In genomic region chr6:84035484-84035883, GRCh38 we compare ENCODE assay signal across 21 cellular contexts. TPM values are rescaled to one million over a fixed set of nuclear protein-coding genes. Genes with fewer than 3 reads are reported as not detected.
DNase-seq lines count a peak whose midpoint lies in the region; ATAC-seq, FAIRE-seq and TF ChIP-seq lines count a peak whose summit lies in the region.
"Had no signal": no experiment of that assay in that cellular context is flagged by ENCODE, and none has a peak within 500 bp of the region (broad histone marks: within the 10 kb centered on the region; RNA-seq: fewer than 3 reads in every experiment).

No MANE protein-coding gene starts in this region.

- H3K27ac ChIP-seq in HUES48 (ENCODE audit: low read depth, low read length), result no peak overlapping the region
- H3K27ac ChIP-seq in H1 (ENCODE audit: low read depth, low read length), result no peak overlapping the region
- no peak overlapping the region for H3K27ac ChIP-seq in iPS-20b (ENCODE audit: low read length)
- H3K27ac ChIP-seq in tibial artery, result no peak overlapping the region
- H3K27ac ChIP-seq in mesenchymal stem cell (ENCODE audit: low read length, poor library complexity, severe bottlenecking), result no peak overlapping the region
- H3K27ac ChIP-seq: A549; BLaER1 treated with 17β-estradiol and CSF1 and Interleukin-3, amounts not matched to agents 10 nM and 100 nM; Peyer's patch; SJSA1 had no signal

- TF ChIP-seq EP300 in H1 (IDR thresholded peaks at IDR 0.05; ENCODE audit: borderline replicate concordance in 1 of 2, low read depth in 2 of 2, low read length in 2 of 2), result no peak

- H2BK12ac ChIP-seq in H1 (ENCODE audit: low read depth, low read length), result no peak overlapping the region
- no peak overlapping the region for H2BK12ac ChIP-seq in mesenchymal stem cell (ENCODE audit: low read length in 2 of 2)

- H3K27ac Mint-ChIP-seq in effector memory CD8-positive, alpha-beta T cell, result no peak overlapping the region
- H3K27ac Mint-ChIP-seq: CD8-positive, alpha-beta memory T cell; H9 had no signal

- no peak for DNase-seq in H1 (ENCODE audit: low read depth in 1 of 2, low spot score in 2 of 2)
- no peak for DNase-seq in tibial artery
- no peak for DNase-seq in effector memory CD8-positive, alpha-beta T cell
- DNase-seq in mesenchymal stem cell, result no peak
- DNase-seq: CD8-positive, alpha-beta memory T cell; DMS79 treated with DMSO at 0.1 percent for 48 hours; H9; MM.1S; NCI-H1092; NCI-H2081; NCI-H2171 treated with DMSO at 0.1 percent for 48 hours; NCI-H446; NCI-H526 treated with DMSO at 0.1 percent for 48 hours; Peyer's patch had no signal

- H3K4me3 ChIP-seq in HUES48 (ENCODE audit: low read depth, low read length) (0 out of 2 replicates have a peak overlapping the region, but pooled peaks have one; percentile 14), H1 (ENCODE audit: extremely low read depth in 1 of 4, insufficient read depth in 2 of 4, low read depth in 3 of 4, low read length in 4 of 4) (no peak overlapping the region), iPS-20b (ENCODE audit: low read length) (peak overlapping the region; percentile 7; the same call in 1 of the 2 replicates), tibial artery (peak overlapping the region; percentile 68 to 76), mesenchymal stem cell (ENCODE audit: insufficient read depth in 1 of 2, low read depth in 1 of 2, low read length in 2 of 2) (no peak overlapping the region)
- H3K4me3 ChIP-seq: A549; BLaER1 treated with 17β-estradiol and CSF1 and Interleukin-3, amounts not matched to agents 10 nM and 100 nM; Peyer's patch; SJSA1 had no signal

- H3K9me3 Mint-ChIP-seq in effector memory CD8-positive, alpha-beta T cell, result no peaks in the 10 kb centered on the region

- no peak for TF ChIP-seq POLR2A in H1 (IDR thresholded peaks at IDR 0.05; ENCODE audit: control extremely low read depth in 1 of 2, low read depth in 2 of 2, low read length in 2 of 2)

- H3K23me2 ChIP-seq in H1 (ENCODE audit: low read depth, low read length), result peaks cover 6% of the 10 kb centered on the region; the same call in 1 of the 2 replicates

- no peak overlapping the region for H2BK15ac ChIP-seq in H1 (ENCODE audit: low read length)
- H2BK15ac ChIP-seq in mesenchymal stem cell (ENCODE audit: low read depth, poor library complexity, severe bottlenecking), result no peak overlapping the region

- H3K36me3 Mint-ChIP-seq in effector memory CD8-positive, alpha-beta T cell (ENCODE audit: insufficient read depth), result no peaks in the 10 kb centered on the region
- H3K36me3 Mint-ChIP-seq: CD8-positive, alpha-beta memory T cell had no signal

- no peak overlapping the region for H2AFZ ChIP-seq in H1 (ENCODE audit: low read length)
- no peak overlapping the region for H2AFZ ChIP-seq in mesenchymal stem cell (ENCODE audit: low read depth, low read length)

- no peak overlapping the region for H3K14ac ChIP-seq in H1 (ENCODE audit: insufficient read length)
- H3K14ac ChIP-seq in mesenchymal stem cell (ENCODE audit: low read length in 2 of 2), result no peak overlapping the region

- H4K20me1 ChIP-seq in H1 (replicated peaks in 1 of 2; ENCODE audit: control insufficient read depth in 1 of 2, insufficient read depth in 2 of 2, low read length in 2 of 2), result no peaks in the 10 kb centered on the region
- H4K20me1 ChIP-seq: BLaER1 treated with 17β-estradiol and CSF1 and Interleukin-3, amounts not matched to agents 10 nM and 100 nM had no signal

- TF ChIP-seq CTCF in H1 (IDR thresholded peaks at IDR 0.05; ENCODE audit: control extremely low read depth in 1 of 3, insufficient read depth in 1 of 3, low read depth in 1 of 3, low read length in 3 of 3) (no peak), tibial artery (IDR thresholded peaks at IDR 0.05) (no peak)

- H3K9ac ChIP-seq in HUES48 (ENCODE audit: low read depth, low read length), result no peak overlapping the region
- H3K9ac ChIP-seq in H1 (replicated peaks in 1 of 4; ENCODE audit: extremely low read depth in 1 of 4, low read depth in 3 of 4, low read length in 3 of 4), result no peak overlapping the region
- H3K9ac ChIP-seq in iPS-20b (ENCODE audit: low read depth, low read length), result no peak overlapping the region
- H3K9ac ChIP-seq in mesenchymal stem cell (ENCODE audit: low read length), result no peak overlapping the region
- H3K9ac ChIP-seq: BLaER1 treated with 17β-estradiol and CSF1 and Interleukin-3, amounts not matched to agents 10 nM and 100 nM had no signal

- no peak overlapping the region for H3K18ac ChIP-seq in H1 (ENCODE audit: extremely low read depth, low read length)
- no peak overlapping the region for H3K18ac ChIP-seq in mesenchymal stem cell (ENCODE audit: low read depth in 1 of 2, low read length in 2 of 2)

- no peaks in the 10 kb centered on the region for H3K79me2 ChIP-seq in H1 (ENCODE audit: control insufficient read depth in 1 of 2, insufficient read depth in 2 of 2, low read length in 2 of 2)

- 0 out of 2 replicates have a peak, but pooled peaks cover 3% of the 10 kb centered on the region for H3K36me3 ChIP-seq in HUES48 (ENCODE audit: control insufficient read depth, insufficient read depth, low read length)
- H3K36me3 ChIP-seq in H1 (ENCODE audit: control insufficient read depth in 2 of 4, insufficient read depth in 4 of 4, low read length in 3 of 4), result peaks cover 0 to 18% (median 0%) of the 10 kb centered on the region in 4 experiments; a peak in 1 of 8 replicates
- no peaks in the 10 kb centered on the region for H3K36me3 ChIP-seq in iPS-20b (ENCODE audit: insufficient read depth, low read depth, low read length)
- H3K36me3 ChIP-seq in tibial artery, result no peaks in the 10 kb centered on the region
- no peaks in the 10 kb centered on the region for H3K36me3 ChIP-seq in mesenchymal stem cell (ENCODE audit: control insufficient read depth in 1 of 2, insufficient read depth in 2 of 2, low read depth in 1 of 2, low read length in 2 of 2)
- H3K36me3 ChIP-seq: BLaER1 treated with 17β-estradiol and CSF1 and Interleukin-3, amounts not matched to agents 10 nM and 100 nM; Peyer's patch; SJSA1 had no signal

- no peaks in the 10 kb centered on the region; the same call in 1 of the 2 replicates for H3K79me1 ChIP-seq in H1 (ENCODE audit: low read depth, low read length)
- no peaks in the 10 kb centered on the region for H3K79me1 ChIP-seq in mesenchymal stem cell (replicated peaks; ENCODE audit: low read length, poor library complexity, severe bottlenecking)

- no peak for FAIRE-seq in H1 (lab: Jason Lieb, UNC)
- FAIRE-seq: A549, D721Med had no signal

- peaks cover 27% of the 10 kb centered on the region for H3K27me3 ChIP-seq in HUES48 (ENCODE audit: control insufficient read depth, insufficient read depth, low read length)
- H3K27me3 ChIP-seq in H1 (replicated peaks in 1 of 4; ENCODE audit: control insufficient read depth in 3 of 4, extremely low read depth in 1 of 4, insufficient read depth in 3 of 4, low read length in 3 of 4), result peaks cover 1 to 14% (median 10%) of the 10 kb centered on the region in 4 experiments; a peak in 6 of 7 replicates
- peaks cover 29% of the 10 kb centered on the region for H3K27me3 ChIP-seq in iPS-20b (ENCODE audit: insufficient read depth, low read length)
- H3K27me3 ChIP-seq in tibial artery, result no peaks in the 10 kb centered on the region
- H3K27me3 ChIP-seq in mesenchymal stem cell (ENCODE audit: control insufficient read depth in 1 of 2, insufficient read depth in 1 of 2, low read length in 2 of 2), result peaks cover 3 to 21% of the 10 kb centered on the region in 2 experiments
- H3K27me3 ChIP-seq: Peyer's patch had no signal

- H3K4me2 ChIP-seq in H1 (ENCODE audit: insufficient read depth in 1 of 2, low read depth in 2 of 2, low read length in 2 of 2) (peak overlapping the region; percentile 10 to 85; a peak in 3 of 4 replicates), mesenchymal stem cell (ENCODE audit: low read length, poor library complexity, severe bottlenecking) (no peak overlapping the region)
- H3K4me2 ChIP-seq: A549; BLaER1 treated with 17β-estradiol and CSF1 and Interleukin-3, amounts not matched to agents 10 nM and 100 nM had no signal

- H4K8ac ChIP-seq in H1 (ENCODE audit: extremely low read depth, insufficient read depth, low read length), result no peak overlapping the region
- no peak overlapping the region for H4K8ac ChIP-seq in mesenchymal stem cell (ENCODE audit: low read length)

- H2BK5ac ChIP-seq in H1 (ENCODE audit: low read depth, low read length) (no peak overlapping the region), mesenchymal stem cell (ENCODE audit: low read depth, low read length, poor library complexity, severe bottlenecking) (no peak overlapping the region)

- POLR2A ChIA-PET in H1 (lab: Charles Lee; ENCODE audit: partially characterized antibody), result interaction anchor here (0.7 to 1.2 kb wide), 5 partner anchors 17 to 182 kb away, joined by 3 to 5 read pairs (median 4); no protein-coding TSS in a partner anchor

- 53% methylated on average over 6 of the region's 6 CpGs; no CpG with 5 or more reads in 1 of the 2 experiments for WGBS in H1 (ENCODE audit: extremely low coverage in 1 of 2, insufficient coverage in 1 of 2, insufficient read length in 1 of 2, insufficient replicate concordance in 2 of 2, low coverage in 1 of 2, low lambda C conversion rate in 2 of 2, missing lambda C conversion rate in 1 of 2), 2 experiments
- 71% methylated on average over 5 of the region's 6 CpGs for WGBS in mesenchymal stem cell

- no peak for ATAC-seq in effector memory CD8-positive, alpha-beta T cell (replicated peaks)
- no peak for ATAC-seq in HG03521 (IDR thresholded peaks at IDR 0.05; ENCODE audit: unreplicated experiment)
- ATAC-seq: A549 had no signal

- H3K4ac ChIP-seq in H1 (replicated peaks; ENCODE audit: insufficient read length, low read depth, low read length) (no peak overlapping the region), mesenchymal stem cell (ENCODE audit: low read depth in 1 of 2, low read length in 2 of 2) (no peak overlapping the region)

- H3K4me1 Mint-ChIP-seq in effector memory CD8-positive, alpha-beta T cell (ENCODE audit: low read depth in 2 of 2), result peaks cover 0 to 2% of the 10 kb centered on the region in 2 donors

- peaks cover 23% of the 10 kb centered on the region for H3K4me1 ChIP-seq in HUES48 (ENCODE audit: control insufficient read depth, insufficient read depth, low read length)
- peaks cover 4 to 16% (median 4%) of the 10 kb centered on the region in 4 experiments; a peak in 6 of 7 replicates for H3K4me1 ChIP-seq in H1 (replicated peaks in 1 of 4; ENCODE audit: control insufficient read depth in 3 of 4, insufficient read depth in 4 of 4, low read length in 3 of 4)
- H3K4me1 ChIP-seq in iPS-20b (ENCODE audit: insufficient read depth, low read length), result peaks cover 22% of the 10 kb centered on the region
- peaks cover 0 to 66% (median 22%) of the 10 kb centered on the region in 4 donors for H3K4me1 ChIP-seq in tibial artery
- H3K4me1 ChIP-seq in mesenchymal stem cell (ENCODE audit: control insufficient read depth, insufficient read depth, low read depth, low read length), result peaks cover 8% of the 10 kb centered on the region
- H3K4me1 ChIP-seq: A549 had no signal

- H4K91ac ChIP-seq in H1 (replicated peaks; ENCODE audit: insufficient read length, low read length), result no peak overlapping the region
- H4K91ac ChIP-seq in mesenchymal stem cell (ENCODE audit: low read length), result no peak overlapping the region

- H3K56ac ChIP-seq in H1 (replicated peaks; ENCODE audit: insufficient read length, low read depth, low read length), result no peak overlapping the region

- no peak overlapping the region for H3K4me3 Mint-ChIP-seq in effector memory CD8-positive, alpha-beta T cell

- CTCF ChIA-PET in H1 (lab: Charles Lee; ENCODE audit: partially characterized antibody), result interaction anchor here (0.8 to 1.6 kb wide), 2 partner anchors 13 to 59 kb away, joined by 3 to 5 read pairs; no protein-coding TSS in a partner anchor

- H3K27me3 Mint-ChIP-seq in effector memory CD8-positive, alpha-beta T cell, result peaks cover 51 to 74% of the 10 kb centered on the region in 2 donors

- H3K9me3 ChIP-seq in HUES48 (ENCODE audit: control insufficient read depth, insufficient read depth, low read length) (peaks cover 21% of the 10 kb centered on the region), H1 (ENCODE audit: insufficient read depth in 2 of 2, low read depth in 1 of 2, low read length in 1 of 2) (peaks cover 10 to 15% of the 10 kb centered on the region in 2 experiments), iPS-20b (ENCODE audit: insufficient read depth, low read depth, low read length) (peaks cover 10% of the 10 kb centered on the region), tibial artery (no peaks in the 10 kb centered on the region), mesenchymal stem cell (ENCODE audit: control insufficient read depth, low read length) (no peaks in the 10 kb centered on the region)
- H3K9me3 ChIP-seq: A549, Peyer's patch, SJSA1 had no signal

- intact Hi-C loops in tibial artery (cut with DNase I; ENCODE audit: low total_unique reads), result loop anchor here (10.0 kb wide), 1 partner anchor 51 kb away; no protein-coding TSS in a partner anchor

- H2AK5ac ChIP-seq in H1 (ENCODE audit: low read depth, low read length) (no peak overlapping the region), mesenchymal stem cell (ENCODE audit: low read length, severe bottlenecking) (no peak overlapping the region)

- H2BK120ac ChIP-seq in H1 (replicated peaks; ENCODE audit: low read depth, low read length), result no peak overlapping the region
- H2BK120ac ChIP-seq in mesenchymal stem cell (ENCODE audit: low read depth, low read length), result no peak overlapping the region

- no peak overlapping the region for H2BK20ac ChIP-seq in H1 (ENCODE audit: low read length)

- H3K23ac ChIP-seq in H1 (ENCODE audit: insufficient read length) (no peak overlapping the region), mesenchymal stem cell (ENCODE audit: low read length in 2 of 2) (no peak overlapping the region)

- no peak for TF ChIP-seq RAD21 in H1 (IDR thresholded peaks at IDR 0.05 in 1 of 2, conservative IDR thresholded peaks at IDR 0.05 in 1 of 2; ENCODE audit: low read depth in 2 of 2, low read length in 2 of 2)

- no peak overlapping the region for H4K5ac ChIP-seq in H1 (ENCODE audit: insufficient read length, low read depth, low read length)

RNA-seq across cellular contexts. Expression of gene MRAP2, which starts 1.9 kb away (rescaled TPM):
- total RNA-seq in H1 (2021; fragmentation: NEBNext Ultra II Directional; extraction: Animal tissue kit (Norgen Biotek cat#: 25700)), result 4.7 and 5.0 TPM in 2 replicates
- 5.3 and 11.0 TPM in 2 replicates for polyA plus RNA-seq in H1 (2011; rRNA removed)
- polyA plus RNA-seq in H1 (2011; cell fraction: cytosol; rRNA removed), result 6.8 TPM
- 2.8 TPM for polyA plus RNA-seq in H1 (2011; cell fraction: nucleus; rRNA removed)
- 6.7 to 11.0 TPM (median 7.8 TPM) in 4 replicates for polyA plus RNA-seq in H1 (2012, experiment 1 of 2)
- 8.2 TPM for polyA plus RNA-seq in H1 (2012, experiment 2 of 2)
- polyA plus RNA-seq in H1 (2013, experiment 1 of 2), result 4.3 TPM
- 5.5 TPM for polyA plus RNA-seq in H1 (2013, experiment 2 of 2)
- 9.5 and 13.2 TPM in 2 replicates for polyA minus RNA-seq in H1 (2011; rRNA and poly(A)+ RNA removed)
- 3.1 TPM for polyA minus RNA-seq in H1 (2011; cell fraction: cytosol; rRNA and poly(A)+ RNA removed)
- 2.5 TPM for polyA minus RNA-seq in H1 (2011; cell fraction: nucleus; rRNA and poly(A)+ RNA removed)
- not detected for polyA plus RNA-seq in mesenchymal stem cell (2013, experiment 1 of 2)
- not detected for polyA plus RNA-seq in mesenchymal stem cell (2013, experiment 2 of 2)
- total RNA-seq: CD8-positive, alpha-beta memory T cell; SJSA1 had no signal
- polyA plus RNA-seq: CD8-positive, alpha-beta memory T cell had no signal

Comparison
In these comparisons a context has a peak if more than half of its experiments do, and no peak if none do; other contexts are left out.
1. H3K4me3 ChIP-seq: peak in HUES48 (single experiment), iPS-20b (single experiment) and tibial artery (2 of 2); none in H1 (0 of 4) and mesenchymal stem cell (0 of 2).